8 cellular contexts compared by ENCODE assay signal in genomic region chr6:106359989-106360409, GRCh38. TPM values are rescaled to one million over a fixed set of nuclear protein-coding genes. Genes with fewer than 3 reads are reported as not detected.
DNase-seq lines count a peak whose midpoint lies in the region; TF ChIP-seq lines count a peak whose summit lies in the region.

No MANE protein-coding gene starts in this region.

- WGBS in suprapubic skin = 14% methylated on average over 12 of the region's 12 CpGs

- POLR2A ChIA-PET in RWPE1 (lab: Yijun Ruan, JAX; ENCODE audit: low non-redundant PET) = no interaction called here

- DNase-seq in activated T-cell treated with anti-CD3 and anti-CD28 coated beads, Interleukin-2, amount 50 U/mL, for 24 hours = no peak
- no peak for DNase-seq in activated T-cell treated with anti-CD3 and anti-CD28 coated beads for 4 hours
- DNase-seq in activated T-helper 1 cell treated with anti-CD3 and anti-CD28 coated beads, Interleukin-12 subunit alpha, Interleukin-12 subunit beta, Interleukin-2, Interleukin-4 antibody, amounts not matched to agents 30 ng/mL and 10 ng/mL and 1 ng/mL, durations not matched to agents 14 hours and 24 hours and 36 hours (ENCODE audit: low spot score) = no peak
- DNase-seq in immature natural killer cell = no peak
- DNase-seq in suprapubic skin (ENCODE audit: low spot score in 2 of 2) = no peak
- DNase-seq in NCI-H226 = no peak
- DNase-seq in RWPE1 (ENCODE audit: low spot score) = no peak
- DNase-seq in C1 segment of cervical spinal cord (lab: John Stamatoyannopoulos, UW) = no peak

- TF ChIP-seq CTCF in suprapubic skin (IDR thresholded peaks at IDR 0.05) = no peak
- TF ChIP-seq CTCF in RWPE1 (conservative IDR thresholded peaks at IDR 0.05; ENCODE audit: low read depth) = no peak

- CTCF ChIA-PET in RWPE1 (lab: Yijun Ruan, JAX) = interaction anchor here (0.6 to 2.3 kb wide), 12 partner anchors 11 to 1477 kb away, joined by 3 to 22 read pairs (median 4); no protein-coding TSS in a partner anchor

- H3K4me1 Mint-ChIP-seq in activated T-cell treated with anti-CD3 and anti-CD28 coated beads, Interleukin-2, amount 50 U/mL, for 24 hours (ENCODE audit: low read depth) = peaks cover 12% of the 10 kb centered on the region
- peaks cover 10% of the 10 kb centered on the region for H3K4me1 Mint-ChIP-seq in activated T-helper 1 cell treated with anti-CD3 and anti-CD28 coated beads, Interleukin-12 subunit alpha, Interleukin-12 subunit beta, Interleukin-2, Interleukin-4 antibody, amounts not matched to agents 30 ng/mL and 10 ng/mL and 1 ng/mL, durations not matched to agents 14 hours and 24 hours and 36 hours (ENCODE audit: low read depth)
- peaks cover 11% of the 10 kb centered on the region in 2 donors for H3K4me1 Mint-ChIP-seq in immature natural killer cell

- H3K27me3 ChIP-seq in suprapubic skin = peaks cover 25% of the 10 kb centered on the region

- intact Hi-C loops in activated T-helper 1 cell treated with anti-CD3 and anti-CD28 coated beads, Interleukin-12 subunit alpha, Interleukin-12 subunit beta, Interleukin-2, Interleukin-4 antibody, amounts not matched to agents 30 ng/mL and 10 ng/mL and 1 ng/mL, durations not matched to agents 14 hours and 24 hours and 36 hours (cut with micrococcal nuclease) = loop anchor here (5.0 kb wide), 2 partner anchors 82 to 207 kb away; no protein-coding TSS in a partner anchor

- H3K27ac Mint-ChIP-seq in activated T-cell treated with anti-CD3 and anti-CD28 coated beads, Interleukin-2, amount 50 U/mL, for 24 hours = no peak overlapping the region
- H3K27ac Mint-ChIP-seq in activated T-helper 1 cell treated with anti-CD3 and anti-CD28 coated beads, Interleukin-12 subunit alpha, Interleukin-12 subunit beta, Interleukin-2, Interleukin-4 antibody, amounts not matched to agents 30 ng/mL and 10 ng/mL and 1 ng/mL, durations not matched to agents 14 hours and 24 hours and 36 hours = no peak overlapping the region
- H3K27ac Mint-ChIP-seq in immature natural killer cell = no peak overlapping the region

- TF ChIP-seq POLR2A in suprapubic skin (IDR thresholded peaks at IDR 0.05) = no peak

- no peaks in the 10 kb centered on the region for H3K36me3 Mint-ChIP-seq in activated T-cell treated with anti-CD3 and anti-CD28 coated beads, Interleukin-2, amount 50 U/mL, for 24 hours (ENCODE audit: low read depth)
- H3K36me3 Mint-ChIP-seq in activated T-helper 1 cell treated with anti-CD3 and anti-CD28 coated beads, Interleukin-12 subunit alpha, Interleukin-12 subunit beta, Interleukin-2, Interleukin-4 antibody, amounts not matched to agents 30 ng/mL and 10 ng/mL and 1 ng/mL, durations not matched to agents 14 hours and 24 hours and 36 hours (ENCODE audit: low read depth) = no peaks in the 10 kb centered on the region
- no peaks in the 10 kb centered on the region for H3K36me3 Mint-ChIP-seq in immature natural killer cell

- no peak overlapping the region for H3K27ac ChIP-seq in suprapubic skin
- H3K27ac ChIP-seq in RWPE1 = no peak overlapping the region

- peak overlapping the region; percentile 65 for H3K4me3 Mint-ChIP-seq in activated T-cell treated with anti-CD3 and anti-CD28 coated beads, Interleukin-2, amount 50 U/mL, for 24 hours
- peak overlapping the region; percentile 60 for H3K4me3 Mint-ChIP-seq in activated T-helper 1 cell treated with anti-CD3 and anti-CD28 coated beads, Interleukin-12 subunit alpha, Interleukin-12 subunit beta, Interleukin-2, Interleukin-4 antibody, amounts not matched to agents 30 ng/mL and 10 ng/mL and 1 ng/mL, durations not matched to agents 14 hours and 24 hours and 36 hours
- peak overlapping the region; percentile 77 to 85 (median 78) for H3K4me3 Mint-ChIP-seq in immature natural killer cell

- no peaks in the 10 kb centered on the region for H3K36me3 ChIP-seq in suprapubic skin

- no peaks in the 10 kb centered on the region for H3K9me3 ChIP-seq in suprapubic skin

- no peak for TF ChIP-seq EP300 in suprapubic skin (IDR thresholded peaks at IDR 0.05)

- H3K4me3 ChIP-seq in suprapubic skin = peak overlapping the region; percentile 63

- H3K9me3 Mint-ChIP-seq in activated T-cell treated with anti-CD3 and anti-CD28 coated beads, Interleukin-2, amount 50 U/mL, for 24 hours = no peaks in the 10 kb centered on the region
- H3K9me3 Mint-ChIP-seq in activated T-helper 1 cell treated with anti-CD3 and anti-CD28 coated beads, Interleukin-12 subunit alpha, Interleukin-12 subunit beta, Interleukin-2, Interleukin-4 antibody, amounts not matched to agents 30 ng/mL and 10 ng/mL and 1 ng/mL, durations not matched to agents 14 hours and 24 hours and 36 hours = no peaks in the 10 kb centered on the region
- peaks cover 0 to 3% (median 0%) of the 10 kb centered on the region in 6 donors for H3K9me3 Mint-ChIP-seq in immature natural killer cell

- H3K27me3 Mint-ChIP-seq in activated T-cell treated with anti-CD3 and anti-CD28 coated beads, Interleukin-2, amount 50 U/mL, for 24 hours = peaks cover 57% of the 10 kb centered on the region
- peaks cover 63% of the 10 kb centered on the region for H3K27me3 Mint-ChIP-seq in activated T-helper 1 cell treated with anti-CD3 and anti-CD28 coated beads, Interleukin-12 subunit alpha, Interleukin-12 subunit beta, Interleukin-2, Interleukin-4 antibody, amounts not matched to agents 30 ng/mL and 10 ng/mL and 1 ng/mL, durations not matched to agents 14 hours and 24 hours and 36 hours (ENCODE audit: insufficient read depth)
- peaks cover 16 to 30% (median 22%) of the 10 kb centered on the region in 3 donors for H3K27me3 Mint-ChIP-seq in immature natural killer cell (ENCODE audit: low read depth in 3 of 3)

- H3K4me1 ChIP-seq in suprapubic skin = peaks cover 16% of the 10 kb centered on the region

RNA-seq across cellular contexts. Expression of gene CRYBG1, which starts 0.5 kb away (rescaled TPM):
- 10.2 and 11.4 TPM in 2 replicates for total RNA-seq in activated T-helper 1 cell treated with anti-CD3 and anti-CD28 coated beads, Interleukin-12 subunit alpha, Interleukin-12 subunit beta, Interleukin-2, Interleukin-4 antibody, amounts not matched to agents 30 ng/mL and 10 ng/mL and 1 ng/mL, durations not matched to agents 14 hours and 24 hours and 36 hours
- polyA plus RNA-seq in immature natural killer cell = 1 to 10 TPM in 2 of 3 donors, under 1 TPM in 1; 0.42 to 8.4 (median 3.2) TPM
- 100 to 1,000 TPM in 2 of 4 donors, 10 to 100 TPM in 2; 91.8 to 124 (median 99.7) TPM for total RNA-seq in suprapubic skin

RNA-seq across cellular contexts. Expression of gene ATG5, which starts 34.4 kb away (rescaled TPM):
- total RNA-seq in activated T-helper 1 cell treated with anti-CD3 and anti-CD28 coated beads, Interleukin-12 subunit alpha, Interleukin-12 subunit beta, Interleukin-2, Interleukin-4 antibody, amounts not matched to agents 30 ng/mL and 10 ng/mL and 1 ng/mL, durations not matched to agents 14 hours and 24 hours and 36 hours = 36.0 and 36.7 TPM in 2 replicates
- 10 to 100 TPM; 37.7 to 41.9 (median 41.7) TPM for polyA plus RNA-seq in immature natural killer cell
- total RNA-seq in suprapubic skin = 10 to 100 TPM; 18.1 to 25.7 (median 23.1) TPM
